ENCODE assay signal across 8 cellular contexts in the genomic region with DNA sequence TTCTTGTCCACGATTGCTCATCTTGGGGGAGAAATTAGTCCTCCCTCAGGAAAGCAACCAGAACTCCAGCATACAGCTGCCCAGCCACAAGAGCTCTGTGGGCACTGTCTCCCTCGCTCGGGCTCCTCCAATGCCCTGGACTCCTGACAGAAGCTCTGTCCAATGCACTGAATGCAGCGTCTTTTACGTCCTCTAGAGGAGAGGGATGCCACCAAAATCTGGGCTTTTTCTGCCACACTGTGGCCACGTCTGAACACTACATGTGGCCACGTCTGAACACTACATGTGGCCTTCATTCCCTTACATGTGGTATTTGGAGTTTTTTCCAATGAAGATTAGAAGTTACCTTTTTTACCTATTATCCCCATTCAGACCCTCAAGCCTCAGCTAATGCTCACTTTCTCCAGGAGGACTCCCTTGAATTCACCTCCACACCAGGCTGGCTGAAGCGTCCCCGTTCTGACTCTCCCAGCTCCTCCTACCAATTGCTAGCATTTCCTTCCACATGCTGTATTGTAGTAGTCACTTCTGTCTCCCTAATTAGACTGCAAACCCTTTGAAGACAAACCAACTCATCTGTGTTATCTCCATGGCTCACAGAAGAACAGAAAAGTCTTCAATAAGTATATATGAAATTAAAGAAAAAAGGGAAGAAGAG.
DNase-seq lines count a peak whose midpoint lies in the region; ATAC-seq and TF ChIP-seq lines count a peak whose summit lies in the region.

No MANE protein-coding gene starts in this region.

- H3K4me3 ChIP-seq in transverse colon = peak overlapping the region in 2 of 4 donors; percentile 8 to 29

- peaks cover 3% of the 10 kb centered on the region for H3K9me3 Mint-ChIP-seq in CD4-positive, alpha-beta T cell

- H3K27me3 Mint-ChIP-seq in CD4-positive, alpha-beta T cell = peaks cover 8% of the 10 kb centered on the region

- H3K27ac Mint-ChIP-seq in CD4-positive, alpha-beta T cell = no peak overlapping the region

- no peak for TF ChIP-seq POLR2A in transverse colon (IDR thresholded peaks at IDR 0.05)

- peak; percentile 49 to 78 (median 60) for TF ChIP-seq CTCF in transverse colon (IDR thresholded peaks at IDR 0.05)
- no peak for TF ChIP-seq CTCF in CD4-positive, alpha-beta T cell (IDR thresholded peaks at IDR 0.05)

- H3K36me3 ChIP-seq in transverse colon = no peaks in the 10 kb centered on the region

- POLR2A ChIA-PET in CD4-positive, alpha-beta T cell (lab: Charles Lee) = no interaction called here

- WGBS in transverse colon (ENCODE audit: low coverage in 1 of 2), 2 donors = 21 to 35% methylated on average over 5 to 9 of the region's 9 CpGs

- H3K27me3 ChIP-seq in transverse colon = no peaks in the 10 kb centered on the region
- H3K27me3 ChIP-seq in CD4-positive, alpha-beta T cell (ENCODE audit: control insufficient read depth, insufficient read depth, low read length) = no peaks in the 10 kb centered on the region

- in situ Hi-C loops in transverse colon (cut with MboI; ENCODE audit: low pct_ligation_motif_present in 1 of 4, low pct_unique_long_range_greater_than_20kb in 1 of 4, low sequenced_read_pairs in 3 of 4) = loop anchor here (10.0 kb wide), 1 partner anchor 460 kb away; no protein-coding TSS in a partner anchor

- H3K9me3 ChIP-seq in transverse colon = no peaks in the 10 kb centered on the region
- H3K9me3 ChIP-seq in CD4-positive, alpha-beta T cell (ENCODE audit: control insufficient read depth, low read length) = no peaks in the 10 kb centered on the region

- intact Hi-C loops in transverse colon (cut with DNase I; ENCODE audit: low total_unique reads) = loop anchor here (10.0 kb wide), 1 partner anchor 460 kb away; no protein-coding TSS in a partner anchor
- intact Hi-C loops in CD4-positive, alpha-beta T cell (cut with DNase I, micrococcal nuclease) = no loop called here

- no peaks in the 10 kb centered on the region for H3K4me1 ChIP-seq in transverse colon

- no peak for TF ChIP-seq EP300 in transverse colon (IDR thresholded peaks at IDR 0.05; ENCODE audit: low read depth)

- no peaks in the 10 kb centered on the region for H3K36me3 Mint-ChIP-seq in CD4-positive, alpha-beta T cell (ENCODE audit: low read depth)

- DNase-seq in COLO829 (ENCODE audit: low spot score) = peak; percentile 89
- DNase-seq in HT1080 (ENCODE audit: low read depth) = peak; percentile 83
- peak; percentile 73 for DNase-seq in NOMO-1 treated with DMSO at 0.1 percent for 48 hours (lab: John Stamatoyannopoulos, UW; ENCODE audit: unreplicated experiment)
- peak; percentile 78 for DNase-seq in cerebellum (ENCODE audit: low spot score)
- DNase-seq in left kidney (ENCODE audit: low read depth, low spot score) = peak; percentile 88
- peak; percentile 54 for DNase-seq in transverse colon
- no peak for DNase-seq in CD4-positive, alpha-beta T cell

- CTCF ChIA-PET in CD4-positive, alpha-beta T cell (lab: Charles Lee) = no interaction called here

- no peaks in the 10 kb centered on the region for H3K4me1 Mint-ChIP-seq in CD4-positive, alpha-beta T cell (ENCODE audit: low read depth)

- H3K4me3 Mint-ChIP-seq in CD4-positive, alpha-beta T cell = no peak overlapping the region

- no peak overlapping the region for H3K27ac ChIP-seq in transverse colon
- H3K27ac ChIP-seq in CD4-positive, alpha-beta T cell (ENCODE audit: low read depth, low read length) = no peak overlapping the region

- ATAC-seq in GM19043 (IDR thresholded peaks at IDR 0.05; ENCODE audit: low read depth, unreplicated experiment) = peak; percentile 85
- ATAC-seq in CD4-positive, alpha-beta T cell (ENCODE audit: poor library complexity) = no peak

Comparison
In these comparisons a context has a peak if more than half of its experiments do, and no peak if none do; other contexts are left out.
1. DNase-seq: peak in COLO829 (single experiment), HT1080 (single experiment), NOMO-1 treated with DMSO at 0.1 percent for 48 hours (single experiment), cerebellum (single experiment), left kidney (single experiment) and transverse colon (single experiment); none in CD4-positive, alpha-beta T cell (0 of 10).